ENCODE assay signal across 16 cellular contexts in the genomic region with DNA sequence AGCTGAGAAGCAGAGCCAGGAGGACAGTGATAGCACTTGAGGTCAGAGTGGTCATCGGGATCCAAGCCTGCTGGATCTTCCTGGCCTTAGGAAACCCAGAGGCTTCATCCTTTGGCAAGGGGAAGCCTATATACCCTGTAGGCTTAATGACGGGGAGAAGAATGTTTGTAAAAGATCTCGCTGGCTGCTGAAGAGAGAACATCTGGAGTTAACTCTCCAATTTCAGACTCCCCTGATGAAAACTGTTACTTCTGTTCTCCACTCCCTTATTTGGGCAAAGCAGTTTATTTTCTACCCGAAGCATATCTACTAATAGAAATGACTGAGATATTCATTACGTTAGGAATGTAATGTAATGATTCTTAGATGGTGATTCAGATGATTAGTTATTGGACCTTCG.
DNase-seq lines count a peak whose midpoint lies in the region; ATAC-seq and TF ChIP-seq lines count a peak whose summit lies in the region.
"Had no signal": no experiment of that assay in that cellular context is flagged by ENCODE, and none has a peak within 500 bp of the region (broad histone marks: within the 10 kb centered on the region; RNA-seq: fewer than 3 reads in every experiment).

No MANE protein-coding gene starts in this region.

- no peak for TF ChIP-seq CTCF in AG04450 (IDR thresholded peaks at IDR 0.05; ENCODE audit: low read depth, low read length)

- POLR2A ChIA-PET in AG04450 (lab: Yijun Ruan, JAX), result no interaction called here

- no peak for ATAC-seq in GM21786 (IDR thresholded peaks at IDR 0.05; ENCODE audit: unreplicated experiment)

- no peaks in the 10 kb centered on the region for H3K27me3 ChIP-seq in AG04450 (ENCODE audit: control insufficient read depth, insufficient read depth, low read length)
- H3K27me3 ChIP-seq in Karpas-422 (ENCODE audit: low read length), result no peaks in the 10 kb centered on the region
- H3K27me3 ChIP-seq in iPS-20b (ENCODE audit: insufficient read depth, low read length), result no peaks in the 10 kb centered on the region
- H3K27me3 ChIP-seq: BE2C had no signal

- DNase-seq in AG04450 (ENCODE audit: low read depth, low spot score) (peak; percentile 33), EL (peak; percentile 26), Karpas-422 (no peak), DMS 273 (lab: John Stamatoyannopoulos, UW; ENCODE audit: unreplicated experiment) (no peak), ecto neural progenitor cell (ENCODE audit: low spot score) (no peak)
- DNase-seq: BE2C; CD4-positive, alpha-beta memory T cell; DMS153; DMS79 treated with DMSO at 0.1 percent for 48 hours; GF-D8; KG1 had no signal

- no peak overlapping the region for H3K9ac ChIP-seq in Karpas-422 (ENCODE audit: low read length)
- no peak overlapping the region for H3K9ac ChIP-seq in iPS-20b (ENCODE audit: low read depth, low read length)

- no peaks in the 10 kb centered on the region for H3K9me2 ChIP-seq in Karpas-422 (replicated peaks; ENCODE audit: insufficient read depth, low read length)

- no peaks in the 10 kb centered on the region for H4K20me1 ChIP-seq in Karpas-422 (ENCODE audit: insufficient read depth, low read depth, low read length)

- H2AFZ ChIP-seq in Karpas-422 (ENCODE audit: low read length), result no peak overlapping the region
- H2AFZ ChIP-seq: GM23338 had no signal

- H3K4me2 ChIP-seq in Karpas-422 (ENCODE audit: low read depth, low read length, poor library complexity, severe bottlenecking), result peak overlapping the region; percentile 35
- H3K4me2 ChIP-seq: GM23338 had no signal

- H3K9me3 ChIP-seq in AG04450 (ENCODE audit: control insufficient read depth, insufficient read depth, low read length) (no peaks in the 10 kb centered on the region), Karpas-422 (ENCODE audit: low read length) (no peaks in the 10 kb centered on the region), iPS-20b (ENCODE audit: insufficient read depth, low read depth, low read length) (no peaks in the 10 kb centered on the region)
- H3K9me3 ChIP-seq: BE2C had no signal

- no peak overlapping the region for H3K4me3 ChIP-seq in AG04450 (ENCODE audit: low read depth, low read length)
- H3K4me3 ChIP-seq in Karpas-422 (ENCODE audit: low read length), result no peak overlapping the region
- peak overlapping the region; percentile 25; the same call in 1 of the 2 replicates for H3K4me3 ChIP-seq in iPS-20b (ENCODE audit: low read length)
- H3K4me3 ChIP-seq: GM23338 had no signal

- H3K4me1 ChIP-seq in Karpas-422 (ENCODE audit: low read length), result peaks cover 30% of the 10 kb centered on the region
- peaks cover 13% of the 10 kb centered on the region; the same call in 1 of the 2 replicates for H3K4me1 ChIP-seq in iPS-20b (ENCODE audit: insufficient read depth, low read length)
- H3K4me1 ChIP-seq: BE2C had no signal

- H3K79me2 ChIP-seq in Karpas-422 (ENCODE audit: low read length), result no peaks in the 10 kb centered on the region

- no peaks in the 10 kb centered on the region for H3K36me3 ChIP-seq in Karpas-422 (ENCODE audit: insufficient read depth, low read length)
- no peaks in the 10 kb centered on the region for H3K36me3 ChIP-seq in iPS-20b (ENCODE audit: insufficient read depth, low read depth, low read length)
- H3K36me3 ChIP-seq: BE2C had no signal

- H3K27ac ChIP-seq in AG04450 (ENCODE audit: low read depth, low read length) (peak overlapping the region; percentile 47), Karpas-422 (ENCODE audit: low read length) (no peak overlapping the region), iPS-20b (ENCODE audit: low read length) (no peak overlapping the region)
- H3K27ac ChIP-seq: C4-2B, HL-60 had no signal

- CTCF ChIA-PET in AG04450 (lab: Charles Lee), result interaction anchor here (0.5 to 1.4 kb wide), 7 partner anchors 11 to 764 kb away, joined by 3 to 6 read pairs (median 5); no protein-coding TSS in a partner anchor

Comparison
In these comparisons a context has a peak if more than half of its experiments do, and no peak if none do; other contexts are left out.
1. DNase-seq: peak in AG04450 (single experiment) and EL (single experiment); none in Karpas-422 (single experiment), DMS 273 (single experiment) and ecto neural progenitor cell (single experiment).